Comparison of ENCODE assay signal across 31 cellular contexts in genomic region chr16:89142474-89143197, GRCh38. TPM values are rescaled to one million over a fixed set of nuclear protein-coding genes. Genes with fewer than 3 reads are reported as not detected.
A peak's percentile ranks its signal among the peaks of the same experiment; 100 is the strongest.
DNase-seq lines count a peak whose midpoint lies in the region; ATAC-seq and TF ChIP-seq lines count a peak whose summit lies in the region.
"Had no signal": no experiment of that assay in that cellular context is flagged by ENCODE, and none has a peak within 500 bp of the region (broad histone marks: within the 10 kb centered on the region; RNA-seq: fewer than 3 reads in every experiment).

No MANE protein-coding gene starts in this region.

- H3K27me3 Mint-ChIP-seq in activated naive CD8-positive, alpha-beta T cell treated with anti-CD3 and anti-CD28 coated beads for 36 hours, result no peaks in the 10 kb centered on the region

- no peak for TF ChIP-seq POLR2A in spleen (IDR thresholded peaks at IDR 0.05)

- no peak overlapping the region for H3K27ac Mint-ChIP-seq in activated naive CD8-positive, alpha-beta T cell treated with anti-CD3 and anti-CD28 coated beads for 36 hours
- H3K27ac Mint-ChIP-seq: H9; nephron; T-helper 2 cell treated with Interferon-gamma antibody and Interleukin-4, amounts not matched to agents 5 μg/mL and 100 μg/mL, for 36 hours had no signal

- H3K36me3 ChIP-seq in HEK293 (ENCODE audit: control insufficient read depth in 2 of 2, insufficient read depth in 1 of 2, low read length in 2 of 2) (peaks cover 0 to 69% of the 10 kb centered on the region in 2 experiments; a peak in 2 of 3 replicates), RWPE2 (ENCODE audit: low read depth) (peaks cover 13% of the 10 kb centered on the region), spleen (peaks cover 0 to 99% (median 59%) of the 10 kb centered on the region in 6 donors)
- H3K36me3 ChIP-seq: ovary had no signal

- POLR2A ChIA-PET in HEK293 (lab: Yijun Ruan, JAX), result no interaction called here

- H3K27me3 ChIP-seq in RWPE2 (ENCODE audit: insufficient read depth, poor library complexity, severe bottlenecking), result no peaks in the 10 kb centered on the region
- H3K27me3 ChIP-seq in spleen (replicated peaks in 1 of 7), result no peaks in the 10 kb centered on the region
- H3K27me3 ChIP-seq: body of pancreas, dorsolateral prefrontal cortex, heart right ventricle, ovary, transverse colon had no signal

- no peaks in the 10 kb centered on the region for H3K9me3 Mint-ChIP-seq in activated naive CD8-positive, alpha-beta T cell treated with anti-CD3 and anti-CD28 coated beads for 36 hours
- H3K9me3 Mint-ChIP-seq: T-helper 2 cell treated with Interferon-gamma antibody and Interleukin-4, amounts not matched to agents 5 μg/mL and 100 μg/mL, for 36 hours had no signal

- no peak overlapping the region for H3K4me3 Mint-ChIP-seq in activated naive CD8-positive, alpha-beta T cell treated with anti-CD3 and anti-CD28 coated beads for 36 hours
- H3K4me3 Mint-ChIP-seq: H9; nephron; T-helper 2 cell treated with Interferon-gamma antibody and Interleukin-4, amounts not matched to agents 5 μg/mL and 100 μg/mL, for 36 hours had no signal

- H3K9me3 ChIP-seq in HEK293 (ENCODE audit: control insufficient read depth, insufficient read depth, low read depth, low read length), result no peaks in the 10 kb centered on the region
- no peaks in the 10 kb centered on the region for H3K9me3 ChIP-seq in RWPE2 (ENCODE audit: severe bottlenecking)
- H3K9me3 ChIP-seq in spleen, result no peaks in the 10 kb centered on the region
- H3K9me3 ChIP-seq: body of pancreas, heart right ventricle, lower lobe of right lung, ovary, transverse colon had no signal

- H3K27ac ChIP-seq in HEK293 (ENCODE audit: extremely low read depth, low read depth, low read length) (no peak overlapping the region), RWPE2 (ENCODE audit: poor library complexity, severe bottlenecking) (no peak overlapping the region), spleen (no peak overlapping the region)
- H3K27ac ChIP-seq: body of pancreas, dorsolateral prefrontal cortex, heart right ventricle, lower lobe of right lung, ovary, transverse colon had no signal

- CTCF ChIA-PET in HEK293 (lab: Yijun Ruan, JAX), result interaction anchor here (1.0 kb wide), 1 partner anchor 9 kb away, joined by 3 read pairs; no protein-coding TSS in a partner anchor

- intact Hi-C loops in spleen (cut with DNase I; ENCODE audit: low total_unique reads), result no loop called here

- peak; percentile 6; the same call in 1 of the 3 replicates for ATAC-seq in RWPE2 (ENCODE audit: low read depth)
- ATAC-seq in GM18861 (IDR thresholded peaks at IDR 0.05; ENCODE audit: unreplicated experiment), result no peak
- ATAC-seq: body of pancreas, heart right ventricle, lower lobe of right lung, right cardiac atrium had no signal

- H3K4me3 ChIP-seq in HEK293 (ENCODE audit: low read depth, low read length) (no peak overlapping the region), RWPE2 (ENCODE audit: severe bottlenecking) (no peak overlapping the region), fibroblast of pulmonary artery (replicated peaks; ENCODE audit: low read depth, low read length) (no peak overlapping the region), spleen (no peak overlapping the region)
- H3K4me3 ChIP-seq: body of pancreas, dorsolateral prefrontal cortex, heart right ventricle, lower lobe of right lung, ovary, transverse colon had no signal

- no peaks in the 10 kb centered on the region for H3K4me1 Mint-ChIP-seq in activated naive CD8-positive, alpha-beta T cell treated with anti-CD3 and anti-CD28 coated beads for 36 hours
- H3K4me1 Mint-ChIP-seq: H9, nephron had no signal

- peaks cover 11% of the 10 kb centered on the region for H3K36me3 Mint-ChIP-seq in activated naive CD8-positive, alpha-beta T cell treated with anti-CD3 and anti-CD28 coated beads for 36 hours

- DNase-seq in RWPE2 (ENCODE audit: low spot score) (peak; percentile 38), fibroblast of pulmonary artery (ENCODE audit: low read depth) (peak; percentile 16), spleen (peak; percentile 19)
- DNase-seq in stimulated activated CD4-positive, alpha-beta T cell treated with anti-CD3 and anti-CD28 coated beads, Interleukin-12 subunit alpha, Interleukin-12 subunit beta, amount 100 ng/mL, for 4 hours, result no peak
- DNase-seq in activated naive CD8-positive, alpha-beta T cell treated with anti-CD3 and anti-CD28 coated beads for 36 hours, result no peak
- DNase-seq: activated CD4-positive, alpha-beta T cell treated with anti-CD3 and anti-CD28 coated beads for 48 hours; activated gamma-delta T cell; activated T-cell treated with anti-CD3 and anti-CD28 coated beads, Interleukin-2, amount 50 U/mL, for 1 hour; body of pancreas; C1 segment of cervical spinal cord; Calu3; dorsolateral prefrontal cortex; H9; heart right ventricle; KBM-7; NCI-H2081 treated with DMSO at 0.1 percent for 48 hours; stimulated activated CD4-positive, alpha-beta T cell treated with anti-CD3 and anti-CD28 coated beads, Interleukin-4, amount 100 ng/mL, for 1 hour; transverse colon had no signal

- TF ChIP-seq CTCF in HEK293 (tag by site-specific recombination; IDR thresholded peaks at IDR 0.05) (no peak), RWPE2 (IDR thresholded peaks at IDR 0.05; ENCODE audit: poor library complexity, severe bottlenecking) (no peak), fibroblast of pulmonary artery (IDR thresholded peaks at IDR 0.05; ENCODE audit: low read length, missing control alignments) (no peak), spleen (IDR thresholded peaks at IDR 0.05 in 8 of 11, conservative IDR thresholded peaks at IDR 0.05 in 3 of 11) (no peak)

- H3K4me1 ChIP-seq in HEK293 (ENCODE audit: control insufficient read depth, insufficient read depth, low read length) (no peaks in the 10 kb centered on the region), RWPE2 (ENCODE audit: insufficient read depth, poor library complexity, severe bottlenecking) (no peaks in the 10 kb centered on the region), spleen (no peaks in the 10 kb centered on the region)
- H3K4me1 ChIP-seq: body of pancreas, heart right ventricle, lower lobe of right lung, transverse colon had no signal

- WGBS in spleen, 5 donors, result 91 to 97% (median 95%) methylated on average over 13 of the region's 13 CpGs

TF ChIP-seq in HEK293, 187 proteins besides CTCF, POLR2A, EP300 and RAD21:
- TF ChIP-seq KLF8 (tag by site-specific recombination; IDR thresholded peaks at IDR 0.05) (peak; percentile 100), ZFHX2 (tag by site-specific recombination; conservative IDR thresholded peaks at IDR 0.05) (peak; percentile 77), KLF9 (tag by site-specific recombination; IDR thresholded peaks at IDR 0.05; ENCODE audit: low read depth) (peak; percentile 98), EGR2 (tag by site-specific recombination; IDR thresholded peaks at IDR 0.05; ENCODE audit: low read depth) (peak; percentile 94), ZNF626 (tag by site-specific recombination; IDR thresholded peaks at IDR 0.05) (no peak), TRIM28 (IDR thresholded peaks at IDR 0.05; ENCODE audit: borderline replicate concordance, low read length) (no peak), GLI2 (tag by site-specific recombination; IDR thresholded peaks at IDR 0.05; ENCODE audit: borderline replicate concordance, low read depth) (no peak), ZEB2 (tag by site-specific recombination; IDR thresholded peaks at IDR 0.05) (peak; percentile 98), KLF10 (tag by site-specific recombination; IDR thresholded peaks at IDR 0.05) (0 out of 2 replicates have a peak, but pooled peaks have one; percentile 34), KLF16 (tag by site-specific recombination; IDR thresholded peaks at IDR 0.05) (no peak)
- TF ChIP-seq, protein P1, sequence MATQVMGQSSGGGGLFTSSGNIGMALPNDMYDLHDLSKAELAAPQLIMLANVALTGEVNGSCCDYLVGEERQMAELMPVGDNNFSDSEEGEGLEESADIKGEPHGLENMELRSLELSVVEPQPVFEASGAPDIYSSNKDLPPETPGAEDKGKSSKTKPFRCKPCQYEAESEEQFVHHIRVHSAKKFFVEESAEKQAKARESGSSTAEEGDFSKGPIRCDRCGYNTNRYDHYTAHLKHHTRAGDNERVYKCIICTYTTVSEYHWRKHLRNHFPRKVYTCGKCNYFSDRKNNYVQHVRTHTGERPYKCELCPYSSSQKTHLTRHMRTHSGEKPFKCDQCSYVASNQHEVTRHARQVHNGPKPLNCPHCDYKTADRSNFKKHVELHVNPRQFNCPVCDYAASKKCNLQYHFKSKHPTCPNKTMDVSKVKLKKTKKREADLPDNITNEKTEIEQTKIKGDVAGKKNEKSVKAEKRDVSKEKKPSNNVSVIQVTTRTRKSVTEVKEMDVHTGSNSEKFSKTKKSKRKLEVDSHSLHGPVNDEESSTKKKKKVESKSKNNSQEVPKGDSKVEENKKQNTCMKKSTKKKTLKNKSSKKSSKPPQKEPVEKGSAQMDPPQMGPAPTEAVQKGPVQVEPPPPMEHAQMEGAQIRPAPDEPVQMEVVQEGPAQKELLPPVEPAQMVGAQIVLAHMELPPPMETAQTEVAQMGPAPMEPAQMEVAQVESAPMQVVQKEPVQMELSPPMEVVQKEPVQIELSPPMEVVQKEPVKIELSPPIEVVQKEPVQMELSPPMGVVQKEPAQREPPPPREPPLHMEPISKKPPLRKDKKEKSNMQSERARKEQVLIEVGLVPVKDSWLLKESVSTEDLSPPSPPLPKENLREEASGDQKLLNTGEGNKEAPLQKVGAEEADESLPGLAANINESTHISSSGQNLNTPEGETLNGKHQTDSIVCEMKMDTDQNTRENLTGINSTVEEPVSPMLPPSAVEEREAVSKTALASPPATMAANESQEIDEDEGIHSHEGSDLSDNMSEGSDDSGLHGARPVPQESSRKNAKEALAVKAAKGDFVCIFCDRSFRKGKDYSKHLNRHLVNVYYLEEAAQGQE (tag by site-specific recombination; IDR thresholded peaks at IDR 0.05), result no peak

RNA-seq across cellular contexts. Expression of gene CDH15, which starts 28.9 kb away (rescaled TPM):
- total RNA-seq in spleen, result 1 to 10 TPM in 5 of 7 donors, under 1 TPM in 2; 0.74 to 7.4 (median 1.5) TPM
- 1 to 10 TPM in 1 of 3 donors, under 1 TPM in 2; 0.14 to 1.1 (median 0.57) TPM for polyA plus RNA-seq in spleen
- not detected for total RNA-seq in activated naive CD8-positive, alpha-beta T cell treated with anti-CD3 and anti-CD28 coated beads for 36 hours
- total RNA-seq: activated CD8-positive, alpha-beta memory T cell treated with anti-CD3 and anti-CD28 coated beads for 36 hours; Calu3; endothelial cell of umbilical vein; MCF 10A; mononuclear cell; OCI-LY7; Right ventricle myocardium superior; transverse colon had no signal

RNA-seq across cellular contexts. Expression of gene ACSF3, which starts 49.0 kb away (rescaled TPM):
- 10 to 100 TPM; 39.9 to 68.1 (median 50.0) TPM for total RNA-seq in spleen
- polyA plus RNA-seq in spleen, result 10 to 100 TPM; 35.4 to 50.2 (median 45.9) TPM
- 10 to 100 TPM; 32.1 to 38.4 TPM for total RNA-seq in activated naive CD8-positive, alpha-beta T cell treated with anti-CD3 and anti-CD28 coated beads for 36 hours

RNA-seq across cellular contexts. Expression of gene SLC22A31, which starts 57.7 kb away (rescaled TPM):
- total RNA-seq in spleen, result 1 to 10 TPM in 6 of 7 donors, under 1 TPM in 1; 0.98 to 8.3 (median 4.9) TPM
- 1 to 10 TPM; 1.1 to 5.6 (median 4.2) TPM for polyA plus RNA-seq in spleen
- not detected for total RNA-seq in activated naive CD8-positive, alpha-beta T cell treated with anti-CD3 and anti-CD28 coated beads for 36 hours
- total RNA-seq: activated CD8-positive, alpha-beta memory T cell treated with anti-CD3 and anti-CD28 coated beads for 36 hours; endothelial cell of umbilical vein; MCF 10A; mononuclear cell; OCI-LY7; Right ventricle myocardium superior had no signal

Comparison
In these comparisons a context has a peak if more than half of its experiments do, and no peak if none do; other contexts are left out.
1. DNase-seq: peak in RWPE2 (single experiment), fibroblast of pulmonary artery (single experiment) and spleen (single experiment); none in stimulated activated CD4-positive, alpha-beta T cell treated with anti-CD3 and anti-CD28 coated beads, Interleukin-12 subunit alpha, Interleukin-12 subunit beta, amount 100 ng/mL, for 4 hours (single experiment) and activated naive CD8-positive, alpha-beta T cell treated with anti-CD3 and anti-CD28 coated beads for 36 hours (single experiment).